ENCODE assay signal across 13 cellular contexts in genomic region chr5:119439140-119439625, GRCh38. TPM values are rescaled to one million over a fixed set of nuclear protein-coding genes. Genes with fewer than 3 reads are reported as not detected.
DNase-seq lines count a peak whose midpoint lies in the region; TF ChIP-seq lines count a peak whose summit lies in the region.
"Had no signal": no experiment of that assay in that cellular context is flagged by ENCODE, and none has a peak within 500 bp of the region (broad histone marks: within the 10 kb centered on the region; RNA-seq: fewer than 3 reads in every experiment).

No MANE protein-coding gene starts in this region.

- no peak for TF ChIP-seq CTCF in thyroid gland (IDR thresholded peaks at IDR 0.05)

- H3K4me1 ChIP-seq in thyroid gland = peaks cover 0 to 4% of the 10 kb centered on the region in 2 donors
- H3K4me1 ChIP-seq: BLaER1 had no signal

- 72 to 81% methylated on average over 8 of the region's 8 CpGs for WGBS in thyroid gland, 2 donors

- peaks cover 7% of the 10 kb centered on the region for H3K27me3 Mint-ChIP-seq in activated naive CD4-positive, alpha-beta T cell treated with anti-CD3 and anti-CD28 coated beads for 36 hours (ENCODE audit: low read depth)
- H3K27me3 Mint-ChIP-seq in immature natural killer cell (ENCODE audit: low read depth in 3 of 3) = peaks cover 9 to 17% (median 13%) of the 10 kb centered on the region in 3 donors

- peaks cover 5% of the 10 kb centered on the region for H3K9me3 Mint-ChIP-seq in activated naive CD4-positive, alpha-beta T cell treated with anti-CD3 and anti-CD28 coated beads for 36 hours
- H3K9me3 Mint-ChIP-seq in immature natural killer cell = peaks cover 0 to 2% (median 0%) of the 10 kb centered on the region in 6 donors

- H3K36me3 Mint-ChIP-seq in activated naive CD4-positive, alpha-beta T cell treated with anti-CD3 and anti-CD28 coated beads for 36 hours (ENCODE audit: low read depth) = no peaks in the 10 kb centered on the region
- H3K36me3 Mint-ChIP-seq in immature natural killer cell = no peaks in the 10 kb centered on the region

- no peaks in the 10 kb centered on the region for H3K36me3 ChIP-seq in thyroid gland
- H3K36me3 ChIP-seq: BLaER1 had no signal

- peak; percentile 17 for DNase-seq in activated naive CD4-positive, alpha-beta T cell treated with anti-CD3 and anti-CD28 coated beads for 36 hours
- no peak for DNase-seq in activated naive CD4-positive, alpha-beta T cell treated with Interleukin-2 at 50 U/mL for 16 hours
- DNase-seq in RPMI8226 (peak; percentile 23), immature natural killer cell (no peak), thyroid gland (peak; percentile 42 to 54), ecto neural progenitor cell (ENCODE audit: low spot score) (no peak), DMS 273 (lab: John Stamatoyannopoulos, UW; ENCODE audit: unreplicated experiment) (no peak)
- no peak for DNase-seq in stimulated activated CD4-positive, alpha-beta T cell treated with anti-CD3 and anti-CD28 coated beads, Interleukin-1b, Interleukin-23, amount 100 ng/mL, for 48 hours
- DNase-seq: NCI-H1092, trophoblast cell had no signal

- CTCF ChIA-PET in activated naive CD4-positive, alpha-beta T cell treated with anti-CD3 and anti-CD28 coated beads for 36 hours (lab: Charles Lee) = interaction anchor here (0.6 to 1.8 kb wide), 5 partner anchors 10 to 451 kb away, joined by 3 to 5 read pairs (median 3); partner anchors contain the start of gene DTWD2

- peaks cover 7% of the 10 kb centered on the region for H3K4me1 Mint-ChIP-seq in activated naive CD4-positive, alpha-beta T cell treated with anti-CD3 and anti-CD28 coated beads for 36 hours (ENCODE audit: low read depth)
- peaks cover 2 to 15% of the 10 kb centered on the region in 2 donors for H3K4me1 Mint-ChIP-seq in immature natural killer cell

- no peak for TF ChIP-seq POLR2A in thyroid gland (IDR thresholded peaks at IDR 0.05)

- no peaks in the 10 kb centered on the region for H3K9me3 ChIP-seq in thyroid gland

- H3K4me3 ChIP-seq in thyroid gland (replicated peaks in 1 of 3) = no peak overlapping the region
- H3K4me3 ChIP-seq: BLaER1, smooth muscle cell had no signal

- H3K27ac Mint-ChIP-seq in activated naive CD4-positive, alpha-beta T cell treated with anti-CD3 and anti-CD28 coated beads for 36 hours = peak overlapping the region; percentile 56
- peak overlapping the region in 2 of 6 donors; percentile 54 to 72 for H3K27ac Mint-ChIP-seq in immature natural killer cell

- intact Hi-C loops in activated naive CD4-positive, alpha-beta T cell treated with anti-CD3 and anti-CD28 coated beads for 36 hours (cut with micrococcal nuclease) = loop anchor here (10.0 kb wide), 1 partner anchor 1984 kb away; no protein-coding TSS in a partner anchor
- intact Hi-C loops in thyroid gland (cut with DNase I) = no loop called here

- H3K27me3 ChIP-seq in thyroid gland = no peaks in the 10 kb centered on the region
- H3K27me3 ChIP-seq: BLaER1 had no signal

- H3K4me3 Mint-ChIP-seq in activated naive CD4-positive, alpha-beta T cell treated with anti-CD3 and anti-CD28 coated beads for 36 hours = peak overlapping the region; percentile 75
- peak overlapping the region; percentile 81 to 85 (median 85) for H3K4me3 Mint-ChIP-seq in immature natural killer cell

- H3K27ac ChIP-seq in thyroid gland = no peak overlapping the region
- H3K27ac ChIP-seq: BLaER1, VCaP had no signal

RNA-seq across cellular contexts. Expression of gene HSD17B4, which starts 13.1 kb away (rescaled TPM):
- total RNA-seq in activated naive CD4-positive, alpha-beta T cell treated with anti-CD3 and anti-CD28 coated beads for 36 hours = 10 to 100 TPM; 85.6 to 96.3 TPM
- polyA plus RNA-seq in immature natural killer cell = 100 to 1,000 TPM in 1 of 3 donors, 10 to 100 TPM in 2; 52.6 to 108 (median 57.1) TPM
- 100 to 1,000 TPM; 334 to 615 (median 467) TPM for total RNA-seq in thyroid gland

Comparison
In these comparisons a context has a peak if more than half of its experiments do, and no peak if none do; other contexts are left out.
1. DNase-seq: peak in activated naive CD4-positive, alpha-beta T cell treated with anti-CD3 and anti-CD28 coated beads for 36 hours (single experiment), RPMI8226 (single experiment) and thyroid gland (2 of 2); none in activated naive CD4-positive, alpha-beta T cell treated with Interleukin-2 at 50 U/mL for 16 hours (single experiment), immature natural killer cell (0 of 3), ecto neural progenitor cell (single experiment), stimulated activated CD4-positive, alpha-beta T cell treated with anti-CD3 and anti-CD28 coated beads, Interleukin-1b, Interleukin-23, amount 100 ng/mL, for 48 hours (single experiment) and DMS 273 (single experiment).